13 cellular contexts compared by ENCODE assay signal in the genomic region with DNA sequence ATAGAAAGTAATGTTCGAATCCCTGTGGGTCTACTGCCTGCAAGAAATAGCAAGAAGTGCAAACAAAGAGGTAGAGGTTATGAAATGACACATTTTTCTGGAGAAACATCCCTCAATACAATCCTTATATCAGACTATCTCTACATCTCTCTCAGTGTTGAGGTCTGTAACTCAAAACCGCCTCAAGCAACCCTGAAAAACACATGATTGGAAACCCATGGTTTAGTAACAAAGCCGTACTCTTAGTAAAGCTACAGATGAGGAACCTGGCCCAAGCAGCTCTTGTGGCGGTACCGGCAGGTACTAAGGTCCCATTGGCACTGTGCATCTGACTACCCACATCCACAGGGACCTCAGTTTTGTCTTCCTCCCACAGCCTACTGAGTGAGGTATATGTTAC.
DNase-seq lines count a peak whose midpoint lies in the region; ATAC-seq and TF ChIP-seq lines count a peak whose summit lies in the region.
"Had no signal": no experiment of that assay in that cellular context is flagged by ENCODE, and none has a peak within 500 bp of the region (broad histone marks: within the 10 kb centered on the region; RNA-seq: fewer than 3 reads in every experiment).

No MANE protein-coding gene starts in this region.

- peaks cover 66% of the 10 kb centered on the region for H3K4me1 Mint-ChIP-seq in central memory CD8-positive, alpha-beta T cell
- H3K4me1 Mint-ChIP-seq in stimulated activated naive CD8-positive, alpha-beta T cell treated with anti-CD3 and anti-CD28 coated beads, Interleukin-15, amount 100 ng/mL, for 72 hours: peaks cover 76% of the 10 kb centered on the region

- DNase-seq in stimulated activated CD4-positive, alpha-beta T cell treated with anti-CD3 and anti-CD28 coated beads, Interleukin-15, amount 100 ng/mL, for 24 hours: peak; percentile 30
- DNase-seq in stimulated activated CD4-positive, alpha-beta T cell treated with anti-CD3 and anti-CD28 coated beads, Interleukin-12 subunit alpha, Interleukin-12 subunit beta, amount 100 ng/mL, for 4 hours: no peak
- DNase-seq in MV-4-11 (lab: John Stamatoyannopoulos, UW): peak; percentile 12
- no peak for DNase-seq in central memory CD8-positive, alpha-beta T cell (ENCODE audit: low spot score in 2 of 2)
- no peak for DNase-seq in stimulated activated naive CD8-positive, alpha-beta T cell treated with anti-CD3 and anti-CD28 coated beads, Interleukin-15, amount 100 ng/mL, for 72 hours
- no peak for DNase-seq in coronary artery (ENCODE audit: low spot score)
- no peak for DNase-seq in HUDEP-2 (lab: John Stamatoyannopoulos, UW; ENCODE audit: unreplicated experiment in 76 of 76)
- DNase-seq: activated effector memory CD4-positive, alpha-beta T cell treated with anti-CD3 and anti-CD28 coated beads, Interleukin-2, amount 50 U/mL, for 16 hours; NCI-H1048; NCI-H446; ovary; stimulated activated naive CD4-positive, alpha-beta T cell had no signal

- ATAC-seq in central memory CD8-positive, alpha-beta T cell (replicated peaks; ENCODE audit: extremely low read depth, poor library complexity, severe bottlenecking): no peak
- ATAC-seq in stimulated activated naive CD8-positive, alpha-beta T cell treated with anti-CD3 and anti-CD28 coated beads, Interleukin-15, amount 100 ng/mL, for 72 hours: peak; percentile 11
- ATAC-seq in HG02973 (IDR thresholded peaks at IDR 0.05; ENCODE audit: unreplicated experiment): no peak

- H3K9me3 Mint-ChIP-seq in central memory CD8-positive, alpha-beta T cell: no peaks in the 10 kb centered on the region
- H3K9me3 Mint-ChIP-seq in stimulated activated naive CD8-positive, alpha-beta T cell treated with anti-CD3 and anti-CD28 coated beads, Interleukin-15, amount 100 ng/mL, for 72 hours: peaks cover 7 to 10% of the 10 kb centered on the region in 2 donors

- no peak overlapping the region for H3K27ac ChIP-seq in coronary artery
- H3K27ac ChIP-seq: ovary had no signal

- TF ChIP-seq CTCF in coronary artery (IDR thresholded peaks at IDR 0.05): no peak

- no peak overlapping the region for H3K4me3 ChIP-seq in coronary artery
- H3K4me3 ChIP-seq: ovary had no signal

- H3K27ac Mint-ChIP-seq in central memory CD8-positive, alpha-beta T cell (ENCODE audit: low read depth): peak overlapping the region; percentile 80
- H3K27ac Mint-ChIP-seq in stimulated activated naive CD8-positive, alpha-beta T cell treated with anti-CD3 and anti-CD28 coated beads, Interleukin-15, amount 100 ng/mL, for 72 hours: peak overlapping the region; percentile 59 to 91

- peaks cover 30% of the 10 kb centered on the region for H3K36me3 Mint-ChIP-seq in central memory CD8-positive, alpha-beta T cell (ENCODE audit: insufficient read depth)

- peak overlapping the region; percentile 72 for H3K4me3 Mint-ChIP-seq in central memory CD8-positive, alpha-beta T cell
- peak overlapping the region; percentile 14 to 76 for H3K4me3 Mint-ChIP-seq in stimulated activated naive CD8-positive, alpha-beta T cell treated with anti-CD3 and anti-CD28 coated beads, Interleukin-15, amount 100 ng/mL, for 72 hours

- H3K27me3 Mint-ChIP-seq in central memory CD8-positive, alpha-beta T cell: no peaks in the 10 kb centered on the region
- no peaks in the 10 kb centered on the region for H3K27me3 Mint-ChIP-seq in stimulated activated naive CD8-positive, alpha-beta T cell treated with anti-CD3 and anti-CD28 coated beads, Interleukin-15, amount 100 ng/mL, for 72 hours

Comparison
In these comparisons a context has a peak if more than half of its experiments do, and no peak if none do; other contexts are left out.
1. DNase-seq: peak in stimulated activated CD4-positive, alpha-beta T cell treated with anti-CD3 and anti-CD28 coated beads, Interleukin-15, amount 100 ng/mL, for 24 hours (single experiment) and MV-4-11 (single experiment); none in stimulated activated CD4-positive, alpha-beta T cell treated with anti-CD3 and anti-CD28 coated beads, Interleukin-12 subunit alpha, Interleukin-12 subunit beta, amount 100 ng/mL, for 4 hours (single experiment), central memory CD8-positive, alpha-beta T cell (0 of 2), stimulated activated naive CD8-positive, alpha-beta T cell treated with anti-CD3 and anti-CD28 coated beads, Interleukin-15, amount 100 ng/mL, for 72 hours (0 of 2), coronary artery (single experiment) and HUDEP-2 (0 of 76).